ENCODE assay signal across 1 cellular context in the genomic region with DNA sequence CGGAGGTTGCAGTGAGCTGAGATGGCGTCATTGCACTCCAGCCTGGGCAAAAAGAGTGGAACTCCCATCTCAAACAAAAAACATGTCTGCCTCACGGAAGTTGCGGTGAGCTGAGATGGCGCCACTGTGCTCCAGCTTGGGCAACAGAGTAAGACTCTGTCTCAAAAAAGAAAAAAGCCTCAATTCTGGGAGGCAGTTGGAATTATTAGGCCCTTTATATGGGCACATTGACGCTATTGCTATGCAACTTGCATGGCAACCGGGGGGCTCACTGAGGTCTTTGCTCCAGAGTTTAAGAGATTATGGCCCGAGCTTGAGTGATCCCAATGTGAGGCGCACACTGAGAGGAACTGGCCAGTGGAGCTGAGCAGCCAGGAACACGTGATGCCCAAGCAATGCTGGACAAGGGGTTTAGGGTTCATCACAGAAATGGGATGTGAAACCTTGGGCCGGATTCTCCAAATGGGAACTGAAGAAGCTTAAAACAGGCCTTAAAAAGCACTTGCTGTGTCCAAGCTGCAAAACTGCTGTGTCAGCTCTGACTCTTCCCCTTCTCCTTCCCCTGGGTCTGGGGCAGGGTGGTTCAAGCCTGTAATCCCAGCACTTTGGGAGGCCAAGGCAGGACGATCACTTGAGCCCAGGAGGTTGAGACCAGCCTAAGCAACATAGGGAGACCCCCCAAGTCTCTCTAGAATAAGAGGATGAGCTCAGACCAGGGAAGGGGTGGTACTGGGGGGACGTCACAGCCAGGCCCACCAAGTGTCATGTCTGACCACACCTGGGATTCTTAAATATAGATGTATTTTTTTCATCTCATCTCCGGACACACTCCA.
TF ChIP-seq lines count a peak whose summit lies in the region.

No MANE protein-coding gene starts in this region.

TF ChIP-seq in K562, 482 proteins besides CTCF, POLR2A, EP300 and RAD21 (continued from another document and continues in another):
- TF ChIP-seq, protein P1, sequence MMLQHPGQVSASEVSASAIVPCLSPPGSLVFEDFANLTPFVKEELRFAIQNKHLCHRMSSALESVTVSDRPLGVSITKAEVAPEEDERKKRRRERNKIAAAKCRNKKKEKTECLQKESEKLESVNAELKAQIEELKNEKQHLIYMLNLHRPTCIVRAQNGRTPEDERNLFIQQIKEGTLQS (IDR thresholded peaks at IDR 0.05), result peak; percentile 54; the same call in 1 of the 2 replicates
- TF ChIP-seq, protein P1 (CRISPR knock-in tag; conservative IDR thresholded peaks at IDR 0.05), result 0 out of 2 replicates have a peak, but pooled peaks have one; percentile 11
- TF ChIP-seq KDM2B (CRISPR knock-in tag; IDR thresholded peaks at IDR 0.05) (no peak), BCL6 (CRISPR knock-in tag; IDR thresholded peaks at IDR 0.05) (no peak), STAG1 (CRISPR knock-in tag; IDR thresholded peaks at IDR 0.05; ENCODE audit: borderline replicate concordance) (no peak), PTRF (tag; IDR thresholded peaks at IDR 0.05) (no peak), TRIM28 (IDR thresholded peaks at IDR 0.05) (no peak; the same call in 1 of the 2 replicates), KAT8 (IDR thresholded peaks at IDR 0.05; ENCODE audit: low read depth) (no peak), ZNF282 (CRISPR knock-in tag; IDR thresholded peaks at IDR 0.05) (peak; percentile 88; the same call in 1 of the 2 replicates), NFIX (CRISPR knock-in tag; IDR thresholded peaks at IDR 0.05; ENCODE audit: low read depth) (no peak), ZNF699 (CRISPR knock-in tag; IDR thresholded peaks at IDR 0.05; ENCODE audit: insufficient replicate concordance) (no peak), TOE1 (IDR thresholded peaks at IDR 0.05; ENCODE audit: borderline replicate concordance) (peak; percentile 62; the same call in 1 of the 2 replicates), TOE1 (CRISPR knock-in tag; IDR thresholded peaks at IDR 0.05; ENCODE audit: borderline replicate concordance, low read depth) (no peak), MEIS2 (IDR thresholded peaks at IDR 0.05; ENCODE audit: partially characterized antibody) (no peak), C11orf30 (IDR thresholded peaks at IDR 0.05; ENCODE audit: low read depth) (peak; percentile 99), SMARCA5 (IDR thresholded peaks at IDR 0.05) (no peak), RBM15 (IDR thresholded peaks at IDR 0.05; ENCODE audit: insufficient read depth, low read length) (no peak), KLF10 (CRISPR knock-in tag; IDR thresholded peaks at IDR 0.05) (peak; percentile 80; the same call in 1 of the 2 replicates), HIVEP1 (CRISPR knock-in tag; IDR thresholded peaks at IDR 0.05) (no peak), MCM3 (IDR thresholded peaks at IDR 0.05) (no peak), MAFK (IDR thresholded peaks at IDR 0.05; ENCODE audit: low read length) (peak; percentile 98), MTA3 (IDR thresholded peaks at IDR 0.05; ENCODE audit: borderline replicate concordance) (peak; percentile 58), YBX1 (IDR thresholded peaks at IDR 0.05) (no peak), ZNF217 (CRISPR knock-in tag; IDR thresholded peaks at IDR 0.05) (no peak), OTX1 (CRISPR knock-in tag; IDR thresholded peaks at IDR 0.05) (peak; percentile 28; the same call in 1 of the 2 replicates), POLR3A (IDR thresholded peaks at IDR 0.05; ENCODE audit: borderline replicate concordance, extremely low read depth, insufficient read depth, insufficient read length) (no peak), KLF6 (CRISPR knock-in tag; IDR thresholded peaks at IDR 0.05; ENCODE audit: borderline replicate concordance) (no peak), ELF2 (CRISPR knock-in tag; IDR thresholded peaks at IDR 0.05) (peak; percentile 81), FOS (IDR thresholded peaks at IDR 0.05; ENCODE audit: extremely low read depth, insufficient read length) (no peak), ZNF165 (CRISPR knock-in tag; IDR thresholded peaks at IDR 0.05; ENCODE audit: borderline replicate concordance) (no peak), MCM5 (IDR thresholded peaks at IDR 0.05; ENCODE audit: low read depth) (no peak), SP2 (IDR thresholded peaks at IDR 0.05; ENCODE audit: extremely low read depth, low read depth, low read length, poor library complexity, severe bottlenecking) (no peak), JUND (IDR thresholded peaks at IDR 0.05; ENCODE audit: borderline replicate concordance, low read depth, low read length) (peak; percentile 15; the same call in 1 of the 2 replicates), JUND (tag; IDR thresholded peaks at IDR 0.05; ENCODE audit: borderline replicate concordance, low read depth, low read length) (no peak), ZNF224 (CRISPR knock-in tag; IDR thresholded peaks at IDR 0.05) (no peak), RFX5 (IDR thresholded peaks at IDR 0.05; ENCODE audit: low read depth, low read length) (no peak), ZKSCAN8 (CRISPR knock-in tag; IDR thresholded peaks at IDR 0.05) (no peak), ZNF311 (CRISPR knock-in tag; IDR thresholded peaks at IDR 0.05) (no peak), CCAR2 (IDR thresholded peaks at IDR 0.05; ENCODE audit: low read depth, low read length) (no peak), ZNF146 (CRISPR knock-in tag; IDR thresholded peaks at IDR 0.05; ENCODE audit: unreplicated experiment) (no peak)
- TF ChIP-seq, protein P2, sequence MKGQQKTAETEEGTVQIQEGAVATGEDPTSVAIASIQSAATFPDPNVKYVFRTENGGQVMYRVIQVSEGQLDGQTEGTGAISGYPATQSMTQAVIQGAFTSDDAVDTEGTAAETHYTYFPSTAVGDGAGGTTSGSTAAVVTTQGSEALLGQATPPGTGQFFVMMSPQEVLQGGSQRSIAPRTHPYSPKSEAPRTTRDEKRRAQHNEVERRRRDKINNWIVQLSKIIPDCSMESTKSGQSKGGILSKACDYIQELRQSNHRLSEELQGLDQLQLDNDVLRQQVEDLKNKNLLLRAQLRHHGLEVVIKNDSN (CRISPR knock-in tag; IDR thresholded peaks at IDR 0.05), result peak; percentile 86
- TF ChIP-seq, protein P3, sequence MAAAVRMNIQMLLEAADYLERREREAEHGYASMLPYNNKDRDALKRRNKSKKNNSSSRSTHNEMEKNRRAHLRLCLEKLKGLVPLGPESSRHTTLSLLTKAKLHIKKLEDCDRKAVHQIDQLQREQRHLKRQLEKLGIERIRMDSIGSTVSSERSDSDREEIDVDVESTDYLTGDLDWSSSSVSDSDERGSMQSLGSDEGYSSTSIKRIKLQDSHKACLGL (CRISPR knock-in tag; IDR thresholded peaks at IDR 0.05; ENCODE audit: borderline replicate concordance, poor library complexity, severe bottlenecking), result no peak
- TF ChIP-seq, protein P4, sequence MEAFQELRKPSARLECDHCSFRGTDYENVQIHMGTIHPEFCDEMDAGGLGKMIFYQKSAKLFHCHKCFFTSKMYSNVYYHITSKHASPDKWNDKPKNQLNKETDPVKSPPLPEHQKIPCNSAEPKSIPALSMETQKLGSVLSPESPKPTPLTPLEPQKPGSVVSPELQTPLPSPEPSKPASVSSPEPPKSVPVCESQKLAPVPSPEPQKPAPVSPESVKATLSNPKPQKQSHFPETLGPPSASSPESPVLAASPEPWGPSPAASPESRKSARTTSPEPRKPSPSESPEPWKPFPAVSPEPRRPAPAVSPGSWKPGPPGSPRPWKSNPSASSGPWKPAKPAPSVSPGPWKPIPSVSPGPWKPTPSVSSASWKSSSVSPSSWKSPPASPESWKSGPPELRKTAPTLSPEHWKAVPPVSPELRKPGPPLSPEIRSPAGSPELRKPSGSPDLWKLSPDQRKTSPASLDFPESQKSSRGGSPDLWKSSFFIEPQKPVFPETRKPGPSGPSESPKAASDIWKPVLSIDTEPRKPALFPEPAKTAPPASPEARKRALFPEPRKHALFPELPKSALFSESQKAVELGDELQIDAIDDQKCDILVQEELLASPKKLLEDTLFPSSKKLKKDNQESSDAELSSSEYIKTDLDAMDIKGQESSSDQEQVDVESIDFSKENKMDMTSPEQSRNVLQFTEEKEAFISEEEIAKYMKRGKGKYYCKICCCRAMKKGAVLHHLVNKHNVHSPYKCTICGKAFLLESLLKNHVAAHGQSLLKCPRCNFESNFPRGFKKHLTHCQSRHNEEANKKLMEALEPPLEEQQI (IDR thresholded peaks at IDR 0.05), result no peak; the same call in 1 of the 2 replicates
- TF ChIP-seq, protein P5, sequence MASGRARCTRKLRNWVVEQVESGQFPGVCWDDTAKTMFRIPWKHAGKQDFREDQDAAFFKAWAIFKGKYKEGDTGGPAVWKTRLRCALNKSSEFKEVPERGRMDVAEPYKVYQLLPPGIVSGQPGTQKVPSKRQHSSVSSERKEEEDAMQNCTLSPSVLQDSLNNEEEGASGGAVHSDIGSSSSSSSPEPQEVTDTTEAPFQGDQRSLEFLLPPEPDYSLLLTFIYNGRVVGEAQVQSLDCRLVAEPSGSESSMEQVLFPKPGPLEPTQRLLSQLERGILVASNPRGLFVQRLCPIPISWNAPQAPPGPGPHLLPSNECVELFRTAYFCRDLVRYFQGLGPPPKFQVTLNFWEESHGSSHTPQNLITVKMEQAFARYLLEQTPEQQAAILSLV (tag; IDR thresholded peaks at IDR 0.05), result no peak
- TF ChIP-seq, protein P6, sequence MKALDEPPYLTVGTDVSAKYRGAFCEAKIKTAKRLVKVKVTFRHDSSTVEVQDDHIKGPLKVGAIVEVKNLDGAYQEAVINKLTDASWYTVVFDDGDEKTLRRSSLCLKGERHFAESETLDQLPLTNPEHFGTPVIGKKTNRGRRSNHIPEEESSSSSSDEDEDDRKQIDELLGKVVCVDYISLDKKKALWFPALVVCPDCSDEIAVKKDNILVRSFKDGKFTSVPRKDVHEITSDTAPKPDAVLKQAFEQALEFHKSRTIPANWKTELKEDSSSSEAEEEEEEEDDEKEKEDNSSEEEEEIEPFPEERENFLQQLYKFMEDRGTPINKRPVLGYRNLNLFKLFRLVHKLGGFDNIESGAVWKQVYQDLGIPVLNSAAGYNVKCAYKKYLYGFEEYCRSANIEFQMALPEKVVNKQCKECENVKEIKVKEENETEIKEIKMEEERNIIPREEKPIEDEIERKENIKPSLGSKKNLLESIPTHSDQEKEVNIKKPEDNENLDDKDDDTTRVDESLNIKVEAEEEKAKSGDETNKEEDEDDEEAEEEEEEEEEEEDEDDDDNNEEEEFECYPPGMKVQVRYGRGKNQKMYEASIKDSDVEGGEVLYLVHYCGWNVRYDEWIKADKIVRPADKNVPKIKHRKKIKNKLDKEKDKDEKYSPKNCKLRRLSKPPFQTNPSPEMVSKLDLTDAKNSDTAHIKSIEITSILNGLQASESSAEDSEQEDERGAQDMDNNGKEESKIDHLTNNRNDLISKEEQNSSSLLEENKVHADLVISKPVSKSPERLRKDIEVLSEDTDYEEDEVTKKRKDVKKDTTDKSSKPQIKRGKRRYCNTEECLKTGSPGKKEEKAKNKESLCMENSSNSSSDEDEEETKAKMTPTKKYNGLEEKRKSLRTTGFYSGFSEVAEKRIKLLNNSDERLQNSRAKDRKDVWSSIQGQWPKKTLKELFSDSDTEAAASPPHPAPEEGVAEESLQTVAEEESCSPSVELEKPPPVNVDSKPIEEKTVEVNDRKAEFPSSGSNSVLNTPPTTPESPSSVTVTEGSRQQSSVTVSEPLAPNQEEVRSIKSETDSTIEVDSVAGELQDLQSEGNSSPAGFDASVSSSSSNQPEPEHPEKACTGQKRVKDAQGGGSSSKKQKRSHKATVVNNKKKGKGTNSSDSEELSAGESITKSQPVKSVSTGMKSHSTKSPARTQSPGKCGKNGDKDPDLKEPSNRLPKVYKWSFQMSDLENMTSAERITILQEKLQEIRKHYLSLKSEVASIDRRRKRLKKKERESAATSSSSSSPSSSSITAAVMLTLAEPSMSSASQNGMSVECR (CRISPR knock-in tag; IDR thresholded peaks at IDR 0.05), result 0 out of 2 replicates have a peak, but pooled peaks have one; percentile 19
- TF ChIP-seq, protein P7, sequence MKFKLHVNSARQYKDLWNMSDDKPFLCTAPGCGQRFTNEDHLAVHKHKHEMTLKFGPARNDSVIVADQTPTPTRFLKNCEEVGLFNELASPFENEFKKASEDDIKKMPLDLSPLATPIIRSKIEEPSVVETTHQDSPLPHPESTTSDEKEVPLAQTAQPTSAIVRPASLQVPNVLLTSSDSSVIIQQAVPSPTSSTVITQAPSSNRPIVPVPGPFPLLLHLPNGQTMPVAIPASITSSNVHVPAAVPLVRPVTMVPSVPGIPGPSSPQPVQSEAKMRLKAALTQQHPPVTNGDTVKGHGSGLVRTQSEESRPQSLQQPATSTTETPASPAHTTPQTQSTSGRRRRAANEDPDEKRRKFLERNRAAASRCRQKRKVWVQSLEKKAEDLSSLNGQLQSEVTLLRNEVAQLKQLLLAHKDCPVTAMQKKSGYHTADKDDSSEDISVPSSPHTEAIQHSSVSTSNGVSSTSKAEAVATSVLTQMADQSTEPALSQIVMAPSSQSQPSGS (CRISPR knock-in tag; IDR thresholded peaks at IDR 0.05), result no peak; the same call in 1 of the 2 replicates
- TF ChIP-seq, protein P8, sequence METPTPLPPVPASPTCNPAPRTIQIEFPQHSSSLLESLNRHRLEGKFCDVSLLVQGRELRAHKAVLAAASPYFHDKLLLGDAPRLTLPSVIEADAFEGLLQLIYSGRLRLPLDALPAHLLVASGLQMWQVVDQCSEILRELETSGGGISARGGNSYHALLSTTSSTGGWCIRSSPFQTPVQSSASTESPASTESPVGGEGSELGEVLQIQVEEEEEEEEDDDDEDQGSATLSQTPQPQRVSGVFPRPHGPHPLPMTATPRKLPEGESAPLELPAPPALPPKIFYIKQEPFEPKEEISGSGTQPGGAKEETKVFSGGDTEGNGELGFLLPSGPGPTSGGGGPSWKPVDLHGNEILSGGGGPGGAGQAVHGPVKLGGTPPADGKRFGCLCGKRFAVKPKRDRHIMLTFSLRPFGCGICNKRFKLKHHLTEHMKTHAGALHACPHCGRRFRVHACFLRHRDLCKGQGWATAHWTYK (CRISPR knock-in tag; IDR thresholded peaks at IDR 0.05), result peak; percentile 82; the same call in 1 of the 2 replicates
- TF ChIP-seq, protein P9, sequence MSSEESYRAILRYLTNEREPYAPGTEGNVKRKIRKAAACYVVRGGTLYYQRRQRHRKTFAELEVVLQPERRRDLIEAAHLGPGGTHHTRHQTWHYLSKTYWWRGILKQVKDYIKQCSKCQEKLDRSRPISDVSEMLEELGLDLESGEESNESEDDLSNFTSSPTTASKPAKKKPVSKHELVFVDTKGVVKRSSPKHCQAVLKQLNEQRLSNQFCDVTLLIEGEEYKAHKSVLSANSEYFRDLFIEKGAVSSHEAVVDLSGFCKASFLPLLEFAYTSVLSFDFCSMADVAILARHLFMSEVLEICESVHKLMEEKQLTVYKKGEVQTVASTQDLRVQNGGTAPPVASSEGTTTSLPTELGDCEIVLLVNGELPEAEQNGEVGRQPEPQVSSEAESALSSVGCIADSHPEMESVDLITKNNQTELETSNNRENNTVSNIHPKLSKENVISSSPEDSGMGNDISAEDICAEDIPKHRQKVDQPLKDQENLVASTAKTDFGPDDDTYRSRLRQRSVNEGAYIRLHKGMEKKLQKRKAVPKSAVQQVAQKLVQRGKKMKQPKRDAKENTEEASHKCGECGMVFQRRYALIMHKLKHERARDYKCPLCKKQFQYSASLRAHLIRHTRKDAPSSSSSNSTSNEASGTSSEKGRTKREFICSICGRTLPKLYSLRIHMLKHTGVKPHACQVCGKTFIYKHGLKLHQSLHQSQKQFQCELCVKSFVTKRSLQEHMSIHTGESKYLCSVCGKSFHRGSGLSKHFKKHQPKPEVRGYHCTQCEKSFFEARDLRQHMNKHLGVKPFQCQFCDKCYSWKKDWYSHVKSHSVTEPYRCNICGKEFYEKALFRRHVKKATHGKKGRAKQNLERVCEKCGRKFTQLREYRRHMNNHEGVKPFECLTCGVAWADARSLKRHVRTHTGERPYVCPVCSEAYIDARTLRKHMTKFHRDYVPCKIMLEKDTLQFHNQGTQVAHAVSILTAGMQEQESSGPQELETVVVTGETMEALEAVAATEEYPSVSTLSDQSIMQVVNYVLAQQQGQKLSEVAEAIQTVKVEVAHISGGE (CRISPR knock-in tag; IDR thresholded peaks at IDR 0.05), result peak in 1 of 3 experiments; percentile 56; a peak in 1 of 6 replicates
